Comparison of ENCODE assay signal across 13 cellular contexts in the genomic region with DNA sequence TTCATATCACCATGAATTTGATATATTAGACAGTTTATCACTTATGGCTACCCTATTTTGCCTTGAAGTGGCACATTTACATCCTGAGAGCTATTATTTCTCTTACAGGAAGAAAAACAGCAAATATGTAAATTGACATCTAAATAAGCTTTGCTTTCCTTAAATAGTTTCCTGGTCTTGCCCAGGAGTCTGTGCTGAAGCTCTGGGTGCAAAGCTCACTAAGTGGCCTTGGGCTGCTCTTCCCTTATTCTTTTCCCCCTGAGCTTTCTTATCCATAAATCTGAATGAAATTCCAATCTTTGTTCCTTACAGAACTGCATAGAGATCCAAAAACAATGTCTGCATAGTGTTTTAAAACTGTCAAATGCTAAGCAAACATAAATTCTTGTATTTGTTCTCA.
"Had no signal": no experiment of that assay in that cellular context is flagged by ENCODE, and none has a peak within 500 bp of the region (broad histone marks: within the 10 kb centered on the region; RNA-seq: fewer than 3 reads in every experiment).

No MANE protein-coding gene starts in this region.

- H3K27me3 Mint-ChIP-seq: activated T-helper 17 cell treated with anti-CD3 and anti-CD28 coated beads, Interleukin-2, amount 50 U/mL, for 72 hours had no signal

- DNase-seq: activated CD4-positive, alpha-beta T cell treated with anti-CD3 and anti-CD28 coated beads for 1 hour; activated CD4-positive, alpha-beta T cell treated with anti-CD3 and anti-CD28 coated beads, Interleukin-2, amount 50 U/mL, for 4 hours; dorsolateral prefrontal cortex; kidney; left ventricle myocardium inferior; stimulated activated naive CD8-positive, alpha-beta T cell treated with anti-CD3 and anti-CD28 coated beads, Interleukin-15, amount 100 ng/mL, for 72 hours had no signal

- H3K4me3 ChIP-seq: cardiac muscle cell, dorsolateral prefrontal cortex, gastroesophageal sphincter, left ventricle myocardium inferior, prostate gland had no signal

- H3K36me3 Mint-ChIP-seq: type B pancreatic cell had no signal

- H3K4me1 ChIP-seq: gastroesophageal sphincter, left ventricle myocardium inferior, prostate gland had no signal

- H3K27me3 ChIP-seq: cardiac muscle cell had no signal

- H3K4me1 Mint-ChIP-seq: stimulated activated naive CD8-positive, alpha-beta T cell treated with anti-CD3 and anti-CD28 coated beads, Interleukin-15, amount 100 ng/mL, for 72 hours had no signal

- H3K9me3 ChIP-seq: gastroesophageal sphincter, left ventricle myocardium inferior, prostate gland had no signal

- H3K9me3 Mint-ChIP-seq: activated naive CD4-positive, alpha-beta T cell treated with anti-CD3 and anti-CD28 coated beads for 36 hours; activated T-helper 17 cell treated with anti-CD3 and anti-CD28 coated beads, Interleukin-2, amount 50 U/mL, for 72 hours; stimulated activated naive CD8-positive, alpha-beta T cell treated with anti-CD3 and anti-CD28 coated beads, Interleukin-15, amount 100 ng/mL, for 72 hours; type B pancreatic cell had no signal

- H3K27ac Mint-ChIP-seq: activated naive CD4-positive, alpha-beta T cell treated with anti-CD3 and anti-CD28 coated beads for 36 hours; activated T-helper 17 cell treated with anti-CD3 and anti-CD28 coated beads, Interleukin-2, amount 50 U/mL, for 72 hours; stimulated activated naive CD8-positive, alpha-beta T cell treated with anti-CD3 and anti-CD28 coated beads, Interleukin-15, amount 100 ng/mL, for 72 hours; type B pancreatic cell had no signal

- H3K4me3 Mint-ChIP-seq: activated naive CD4-positive, alpha-beta T cell treated with anti-CD3 and anti-CD28 coated beads for 36 hours; activated T-helper 17 cell treated with anti-CD3 and anti-CD28 coated beads, Interleukin-2, amount 50 U/mL, for 72 hours; stimulated activated naive CD8-positive, alpha-beta T cell treated with anti-CD3 and anti-CD28 coated beads, Interleukin-15, amount 100 ng/mL, for 72 hours; type B pancreatic cell had no signal

- H3K36me3 ChIP-seq: cardiac muscle cell, gastroesophageal sphincter, left ventricle myocardium inferior, prostate gland had no signal

- H3K27ac ChIP-seq: cardiac muscle cell, dorsolateral prefrontal cortex, gastroesophageal sphincter, left ventricle myocardium inferior, prostate gland, VCaP had no signal
